8 cellular contexts compared by ENCODE assay signal in the genomic region with DNA sequence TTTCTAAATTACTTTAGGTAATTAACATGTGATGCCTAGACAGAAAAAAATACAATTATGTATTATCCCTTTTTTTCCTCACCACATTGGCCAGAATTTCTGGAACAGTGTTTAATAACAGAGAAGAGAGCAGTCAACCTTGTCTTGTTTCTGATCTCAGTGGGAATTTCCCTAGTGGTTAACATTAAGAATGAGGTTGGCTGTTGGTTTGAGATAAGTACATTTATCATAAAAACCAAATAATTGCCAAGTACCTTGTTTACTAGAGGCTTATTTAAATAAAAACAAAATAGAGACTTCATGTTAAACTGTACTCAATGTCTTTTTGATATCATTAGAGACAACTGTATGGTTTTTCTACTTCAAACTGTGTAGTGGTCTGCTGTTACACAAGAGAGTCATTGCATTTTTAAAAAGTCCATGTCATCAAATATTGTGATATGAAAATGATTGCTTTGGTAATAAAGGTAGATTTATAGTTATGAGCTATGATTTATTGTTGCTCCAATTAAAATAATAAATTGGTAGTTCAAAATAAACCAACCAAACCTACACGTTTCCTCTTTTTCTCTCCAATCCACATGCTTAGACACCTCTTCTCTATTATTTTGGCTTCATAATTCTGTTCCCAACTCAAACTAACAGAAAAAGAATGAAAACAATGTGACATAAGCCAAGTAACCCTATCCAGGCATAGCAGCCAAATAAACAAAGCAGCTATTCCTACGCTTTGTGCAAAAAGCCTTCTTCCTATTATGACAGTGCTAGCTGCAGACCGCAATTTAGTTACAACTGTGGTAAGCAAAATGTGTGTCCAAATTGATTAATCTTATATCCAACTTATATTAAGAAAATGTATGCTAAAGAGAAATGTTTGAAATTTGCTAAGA. TPM values are rescaled to one million over a fixed set of nuclear protein-coding genes. Genes with fewer than 3 reads are reported as not detected.
DNase-seq lines count a peak whose midpoint lies in the region; ATAC-seq, FAIRE-seq and TF ChIP-seq lines count a peak whose summit lies in the region.

No MANE protein-coding gene starts in this region.

- POLR2A ChIA-PET in WTC11 (lab: Charles Lee), result no interaction called here

- peaks cover 65% of the 10 kb centered on the region for H3K36me3 Mint-ChIP-seq in activated T-helper 17 cell treated with anti-CD3 and anti-CD28 coated beads, Interleukin-2, amount 50 U/mL, for 72 hours (ENCODE audit: low read depth)
- H3K36me3 Mint-ChIP-seq in WTC11, result no peaks in the 10 kb centered on the region

- no peak for TF ChIP-seq CTCF in D721Med (IDR thresholded peaks at IDR 0.05; ENCODE audit: insufficient read depth, missing control alignments)
- no peak for TF ChIP-seq CTCF in WTC11 (IDR thresholded peaks at IDR 0.05)

- no peaks in the 10 kb centered on the region for H3K27me3 Mint-ChIP-seq in activated T-helper 17 cell treated with anti-CD3 and anti-CD28 coated beads, Interleukin-2, amount 50 U/mL, for 72 hours
- no peaks in the 10 kb centered on the region; the same call in 1 of the 2 replicates for H3K27me3 Mint-ChIP-seq in WTC11 (ENCODE audit: low read depth)

- peak overlapping the region; percentile 100 for H3K27ac Mint-ChIP-seq in activated T-helper 17 cell treated with anti-CD3 and anti-CD28 coated beads, Interleukin-2, amount 50 U/mL, for 72 hours
- H3K27ac Mint-ChIP-seq in WTC11, result no peak overlapping the region

- peak overlapping the region; percentile 99 for H3K4me3 Mint-ChIP-seq in activated T-helper 17 cell treated with anti-CD3 and anti-CD28 coated beads, Interleukin-2, amount 50 U/mL, for 72 hours
- H3K4me3 Mint-ChIP-seq in WTC11, result no peak overlapping the region

- H3K9me3 Mint-ChIP-seq in activated T-helper 17 cell treated with anti-CD3 and anti-CD28 coated beads, Interleukin-2, amount 50 U/mL, for 72 hours, result no peaks in the 10 kb centered on the region
- peaks cover 18% of the 10 kb centered on the region for H3K9me3 Mint-ChIP-seq in WTC11

- peak; percentile 29 for ATAC-seq in HG02870 (IDR thresholded peaks at IDR 0.05; ENCODE audit: unreplicated experiment)
- ATAC-seq in activated T-helper 17 cell treated with anti-CD3 and anti-CD28 coated beads, Interleukin-2, amount 50 U/mL, for 72 hours (replicated peaks), result peak; percentile 50
- ATAC-seq in WTC11, result no peak

- CTCF ChIA-PET in WTC11 (lab: Charles Lee), result interaction anchor here (1.4 kb wide), 1 partner anchor 815 kb away, joined by 3 read pairs; no protein-coding TSS in a partner anchor

- FAIRE-seq in GM18507 (lab: Jason Lieb, UNC) (peak; percentile 75), D721Med (lab: Jason Lieb, UNC) (no peak)

- no peak for DNase-seq in GM18507 (ENCODE audit: extremely low spot score, insufficient read length, low read depth)
- peak; percentile 64 to 74 for DNase-seq in lung microvascular endothelial cell (ENCODE audit: low read depth in 2 of 2)
- DNase-seq in GM19240 (ENCODE audit: insufficient read length, low spot score), result no peak
- no peak for DNase-seq in D721Med (ENCODE audit: insufficient read length, low spot score)
- DNase-seq in WTC11 (ENCODE audit: low spot score), result no peak
- no peak for DNase-seq in RKO (ENCODE audit: low spot score)

- H3K4me1 Mint-ChIP-seq in activated T-helper 17 cell treated with anti-CD3 and anti-CD28 coated beads, Interleukin-2, amount 50 U/mL, for 72 hours, result peaks cover 59% of the 10 kb centered on the region
- peaks cover 21% of the 10 kb centered on the region for H3K4me1 Mint-ChIP-seq in WTC11

TF ChIP-seq in WTC11, 78 proteins besides CTCF, POLR2A, EP300 and RAD21:
- no peak for TF ChIP-seq ZNF121 (CRISPR knock-in tag; IDR thresholded peaks at IDR 0.05)
- TF ChIP-seq GABPB1 (CRISPR knock-in tag; IDR thresholded peaks at IDR 0.05), result no peak
- TF ChIP-seq TEAD1 (CRISPR knock-in tag; IDR thresholded peaks at IDR 0.05), result no peak
- no peak for TF ChIP-seq FOXP1 (CRISPR knock-in tag; IDR thresholded peaks at IDR 0.05; ENCODE audit: borderline replicate concordance)
- TF ChIP-seq ZNF396 (CRISPR knock-in tag; IDR thresholded peaks at IDR 0.05; ENCODE audit: borderline replicate concordance), result no peak
- TF ChIP-seq ZNF281 (CRISPR knock-in tag; IDR thresholded peaks at IDR 0.05), result no peak
- no peak for TF ChIP-seq ZNF232 (CRISPR knock-in tag; IDR thresholded peaks at IDR 0.05)
- no peak for TF ChIP-seq ZNF671 (CRISPR knock-in tag; IDR thresholded peaks at IDR 0.05)

RNA-seq across cellular contexts. Expression of gene TANK, which starts 20.9 kb away (rescaled TPM):
- 100 to 1,000 TPM; 110 to 114 TPM for total RNA-seq in activated T-helper 17 cell treated with anti-CD3 and anti-CD28 coated beads, Interleukin-2, amount 50 U/mL, for 72 hours
- total RNA-seq in lung microvascular endothelial cell (60.1 and 63.1 TPM in 2 replicates), WTC11 (2021) (16.7 to 24.5 TPM (median 22.3 TPM) in 3 replicates)

Comparison
In these comparisons a context has a peak if more than half of its experiments do, and no peak if none do; other contexts are left out.
1. DNase-seq: peak in lung microvascular endothelial cell (2 of 2); none in GM18507 (single experiment), GM19240 (single experiment), D721Med (single experiment), WTC11 (single experiment) and RKO (single experiment).